Comparison of ENCODE assay signal across 19 cellular contexts in genomic region chr15:62665449-62665848, GRCh38.
DNase-seq lines count a peak whose midpoint lies in the region; ATAC-seq, FAIRE-seq and TF ChIP-seq lines count a peak whose summit lies in the region.
"Had no signal": no experiment of that assay in that cellular context is flagged by ENCODE, and none has a peak within 500 bp of the region (broad histone marks: within the 10 kb centered on the region; RNA-seq: fewer than 3 reads in every experiment).

No MANE protein-coding gene starts in this region.

- H3K9me3 ChIP-seq in subcutaneous abdominal adipose tissue (ENCODE audit: control insufficient read depth in 5 of 5, low read length in 5 of 5) (peaks cover 0 to under 1% (median 0%) of the 10 kb centered on the region in 5 donors), gastrocnemius medialis (no peaks in the 10 kb centered on the region)
- H3K9me3 ChIP-seq: psoas muscle, stomach had no signal

- intact Hi-C loops in gastrocnemius medialis (cut with DNase I; ENCODE audit: low total_unique reads) = no loop called here

- peaks cover 4 to 26% (median 13%) of the 10 kb centered on the region in 5 donors for H3K4me1 ChIP-seq in subcutaneous abdominal adipose tissue (ENCODE audit: control insufficient read depth in 5 of 5, insufficient read depth in 5 of 5, low read length in 5 of 5)
- no peaks in the 10 kb centered on the region for H3K4me1 ChIP-seq in gastrocnemius medialis
- H3K4me1 ChIP-seq: psoas muscle, stomach had no signal

- H3K27me3 ChIP-seq in brain microvascular endothelial cell (replicated peaks) (no peaks in the 10 kb centered on the region), subcutaneous abdominal adipose tissue (ENCODE audit: control insufficient read depth in 5 of 5, insufficient read depth in 4 of 5, low read length in 5 of 5) (no peaks in the 10 kb centered on the region), gastrocnemius medialis (no peaks in the 10 kb centered on the region)
- H3K27me3 ChIP-seq: stomach had no signal

- peak overlapping the region in 1 of 5 donors; percentile 41 for H3K9ac ChIP-seq in subcutaneous abdominal adipose tissue (ENCODE audit: low read length in 5 of 5)

- DNase-seq in HTR-8/SVneo (ENCODE audit: insufficient read length, low spot score) (peak; percentile 10), brain microvascular endothelial cell (peak; percentile 29), kidney glomerular epithelial cell (lab: John Stamatoyannopoulos, UW) (peak; percentile 55), gastrocnemius medialis (no peak), NAMALWA (ENCODE audit: low spot score) (no peak), NCI-H2107 (lab: John Stamatoyannopoulos, UW) (no peak)
- DNase-seq: activated CD4-positive, alpha-beta T cell treated with anti-CD3 and anti-CD28 coated beads for 36 hours; activated CD8-positive, alpha-beta memory T cell treated with anti-CD3 and anti-CD28 coated beads, Interleukin-2, amount 50 U/mL, for 48 hours; effector CD8-positive, alpha-beta T cell; GF-D8; naive thymus-derived CD8-positive, alpha-beta T cell; NCI-H1436 treated with DMSO at 0.1 percent for 48 hours; psoas muscle; stimulated activated CD4-positive, alpha-beta T cell treated with anti-CD3 and anti-CD28 coated beads, Interleukin-15, amount 100 ng/mL, for 24 hours; stomach; T1000 had no signal

- no peak overlapping the region for H3K27ac ChIP-seq in brain microvascular endothelial cell
- H3K27ac ChIP-seq in subcutaneous abdominal adipose tissue (ENCODE audit: low read depth, low read length) = peak overlapping the region; percentile 82
- no peak overlapping the region for H3K27ac ChIP-seq in gastrocnemius medialis
- H3K27ac ChIP-seq: psoas muscle, stomach had no signal

- H3K36me3 ChIP-seq in brain microvascular endothelial cell (replicated peaks) = no peaks in the 10 kb centered on the region
- peaks cover 0 to 14% (median 8%) of the 10 kb centered on the region in 5 donors for H3K36me3 ChIP-seq in subcutaneous abdominal adipose tissue (ENCODE audit: control insufficient read depth in 5 of 5, insufficient read depth in 5 of 5, low read length in 5 of 5)
- no peaks in the 10 kb centered on the region for H3K36me3 ChIP-seq in gastrocnemius medialis

- FAIRE-seq in HTR-8/SVneo (lab: Jason Lieb, UNC) = no peak
- FAIRE-seq: D721Med, frontal cortex had no signal

- H3K4me3 ChIP-seq in brain microvascular endothelial cell (ENCODE audit: low read depth, low read length) = no peak overlapping the region
- no peak overlapping the region for H3K4me3 ChIP-seq in subcutaneous abdominal adipose tissue (ENCODE audit: low read depth in 1 of 5, low read length in 5 of 5)
- no peak overlapping the region for H3K4me3 ChIP-seq in gastrocnemius medialis
- H3K4me3 ChIP-seq: psoas muscle, stomach had no signal

- in situ Hi-C loops in brain microvascular endothelial cell (cut with HindIII; ENCODE audit: low pct_ligation_motif_present, low sequenced_read_pairs) (no loop called here), gastrocnemius medialis (cut with MboI; ENCODE audit: low sequenced_read_pairs in 4 of 4) (no loop called here)

- no peak for TF ChIP-seq CTCF in brain microvascular endothelial cell (IDR thresholded peaks at IDR 0.05; ENCODE audit: low read depth, low read length, missing control alignments)
- no peak for TF ChIP-seq CTCF in gastrocnemius medialis (IDR thresholded peaks at IDR 0.05 in 4 of 5, conservative IDR thresholded peaks at IDR 0.05 in 1 of 5)

- no peak for TF ChIP-seq POLR2A in gastrocnemius medialis (IDR thresholded peaks at IDR 0.05)

- ATAC-seq in gastrocnemius medialis = no peak
- ATAC-seq: activated CD4-positive, alpha-beta T cell treated with anti-CD3 and anti-CD28 coated beads for 36 hours; naive thymus-derived CD8-positive, alpha-beta T cell; psoas muscle had no signal

Comparison
In these comparisons a context has a peak if more than half of its experiments do, and no peak if none do; other contexts are left out.
1. DNase-seq: peak in HTR-8/SVneo (single experiment), brain microvascular endothelial cell (single experiment) and kidney glomerular epithelial cell (single experiment); none in gastrocnemius medialis (0 of 2), NAMALWA (single experiment) and NCI-H2107 (single experiment).